In the genomic region with DNA sequence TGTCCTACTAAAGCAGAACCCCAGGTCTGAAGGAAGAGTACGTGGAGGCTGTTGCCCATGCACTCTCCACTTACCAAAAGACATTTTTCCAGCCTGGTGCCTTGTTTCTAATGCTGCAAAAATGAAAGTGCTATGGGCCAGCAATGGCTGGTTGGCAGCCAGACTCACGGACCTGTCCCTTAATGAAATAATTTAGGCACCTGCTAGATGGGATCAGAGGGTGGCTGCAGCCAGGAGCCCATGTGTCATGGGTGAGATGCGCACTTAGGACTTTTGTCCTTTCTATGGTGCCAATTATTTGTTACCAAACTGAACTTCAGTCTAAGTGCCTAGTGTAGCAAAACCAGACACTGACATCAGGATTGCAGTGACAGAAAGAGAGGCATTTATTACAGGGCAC, we compare ENCODE assay signal across 41 cellular contexts.
"Had no signal": no experiment of that assay in that cellular context is flagged by ENCODE, and none has a peak within 500 bp of the region (broad histone marks: within the 10 kb centered on the region; RNA-seq: fewer than 3 reads in every experiment).

No MANE protein-coding gene starts in this region.

- H3K9me3 ChIP-seq: adrenal gland, ascending aorta, body of pancreas, breast epithelium had no signal

- H3K27me3 Mint-ChIP-seq: activated naive CD4-positive, alpha-beta T cell treated with anti-CD3 and anti-CD28 coated beads, Interleukin-2, amount 10 ng/mL, durations not matched to agents 7 days and 5 days; activated naive CD4-positive, alpha-beta T cell treated with anti-CD3 and anti-CD28 coated beads, Interleukin-2, amount 50 U/mL, for 24 hours; activated naive CD8-positive, alpha-beta T cell treated with anti-CD3 and anti-CD28 coated beads for 36 hours; central memory CD8-positive, alpha-beta T cell had no signal

- H3K4me1 ChIP-seq: adrenal gland, ascending aorta, body of pancreas, breast epithelium had no signal

- ATAC-seq: activated naive CD4-positive, alpha-beta T cell treated with anti-CD3 and anti-CD28 coated beads, Interleukin-2, amount 50 U/mL, for 72 hours; activated naive CD8-positive, alpha-beta T cell treated with anti-CD3 and anti-CD28 coated beads, Interleukin-2, amount 50 U/mL, for 24 hours; activated T-cell treated with anti-CD3 and anti-CD28 coated beads, Interleukin-2, amount 50 U/mL, for 4 hours; activated T-cell treated with anti-CD3 and anti-CD28 coated beads, Interleukin-2, amount 50 U/mL, for 72 hours; activated T-helper 17 cell treated with anti-CD3 and anti-CD28 coated beads, Interleukin-2, amount 50 U/mL, for 72 hours; body of pancreas had no signal

- FAIRE-seq: astrocyte, bronchial epithelial cell had no signal

- H3K36me3 ChIP-seq: adrenal gland, ascending aorta, brain microvascular endothelial cell, breast epithelium, cardiac muscle cell had no signal

- H3K27ac ChIP-seq: adrenal gland, ascending aorta, body of pancreas, brain microvascular endothelial cell, breast epithelium, cardiac muscle cell had no signal

- H3K4me3 ChIP-seq: adrenal gland, ascending aorta, body of pancreas, breast epithelium, cardiac muscle cell had no signal

- H3K27ac Mint-ChIP-seq: activated naive CD4-positive, alpha-beta T cell treated with anti-CD3 and anti-CD28 coated beads for 36 hours; activated naive CD4-positive, alpha-beta T cell treated with anti-CD3 and anti-CD28 coated beads, Interleukin-2, amount 10 ng/mL, durations not matched to agents 7 days and 5 days; activated naive CD4-positive, alpha-beta T cell treated with anti-CD3 and anti-CD28 coated beads, Interleukin-2, amount 50 U/mL, for 24 hours; activated naive CD4-positive, alpha-beta T cell treated with anti-CD3 and anti-CD28 coated beads, Interleukin-2, amount 50 U/mL, for 72 hours; activated naive CD8-positive, alpha-beta T cell; activated naive CD8-positive, alpha-beta T cell treated with anti-CD3 and anti-CD28 coated beads for 36 hours; activated naive CD8-positive, alpha-beta T cell treated with anti-CD3 and anti-CD28 coated beads, Interleukin-2, amount 10 ng/mL, durations not matched to agents 7 days and 5 days; activated naive CD8-positive, alpha-beta T cell treated with anti-CD3 and anti-CD28 coated beads, Interleukin-2, amount 50 U/mL, for 24 hours; activated T-cell treated with anti-CD3 and anti-CD28 coated beads, Interleukin-2, amount 50 U/mL, for 24 hours; activated T-helper 17 cell treated with anti-CD3 and anti-CD28 coated beads, Interleukin-2, amount 50 U/mL, for 72 hours; activated T-helper 2 cell treated with anti-CD3 and anti-CD28 coated beads, Interferon-gamma antibody, Interleukin-2, Interleukin-4, amounts not matched to agents 10 μg/mL and 5 μg/mL and 100 μg/mL, durations not matched to agents 14 hours and 24 hours and 36 hours had no signal

- H3K9me3 Mint-ChIP-seq: activated naive CD4-positive, alpha-beta T cell treated with anti-CD3 and anti-CD28 coated beads, Interleukin-2, amount 10 ng/mL, durations not matched to agents 7 days and 5 days; activated naive CD4-positive, alpha-beta T cell treated with anti-CD3 and anti-CD28 coated beads, Interleukin-2, amount 50 U/mL, for 72 hours; activated naive CD8-positive, alpha-beta T cell treated with anti-CD3 and anti-CD28 coated beads for 36 hours; activated T-cell treated with anti-CD3 and anti-CD28 coated beads, Interleukin-2, amount 50 U/mL, for 24 hours; activated T-helper 1 cell treated with anti-CD3 and anti-CD28 coated beads, Interleukin-12 subunit alpha, Interleukin-12 subunit beta, Interleukin-2, Interleukin-4 antibody, amounts not matched to agents 30 ng/mL and 10 ng/mL and 1 ng/mL, durations not matched to agents 14 hours and 24 hours and 36 hours; activated T-helper 17 cell treated with anti-CD3 and anti-CD28 coated beads, Interleukin-2, amount 50 U/mL, for 72 hours; activated T-helper 2 cell treated with anti-CD3 and anti-CD28 coated beads, Interferon-gamma antibody, Interleukin-2, Interleukin-4, amounts not matched to agents 10 μg/mL and 5 μg/mL and 100 μg/mL, durations not matched to agents 14 hours and 24 hours and 36 hours had no signal

- H3K4me1 Mint-ChIP-seq: activated naive CD4-positive, alpha-beta T cell treated with anti-CD3 and anti-CD28 coated beads, Interleukin-2, amount 10 ng/mL, durations not matched to agents 7 days and 5 days; activated naive CD4-positive, alpha-beta T cell treated with anti-CD3 and anti-CD28 coated beads, Interleukin-2, amount 50 U/mL, for 24 hours; activated naive CD8-positive, alpha-beta T cell treated with anti-CD3 and anti-CD28 coated beads for 36 hours; activated naive CD8-positive, alpha-beta T cell treated with anti-CD3 and anti-CD28 coated beads, Interleukin-2, amount 10 ng/mL, durations not matched to agents 7 days and 5 days; activated naive CD8-positive, alpha-beta T cell treated with anti-CD3 and anti-CD28 coated beads, Interleukin-2, amount 50 U/mL, for 24 hours; activated T-helper 17 cell treated with anti-CD3 and anti-CD28 coated beads, Interleukin-2, amount 50 U/mL, for 72 hours; brain; central memory CD8-positive, alpha-beta T cell had no signal

- H3K27me3 ChIP-seq: adrenal gland, ascending aorta, body of pancreas, brain microvascular endothelial cell, breast epithelium, cardiac muscle cell had no signal

- DNase-seq: activated effector memory CD4-positive, alpha-beta T cell treated with anti-CD3 and anti-CD28 coated beads, Interleukin-2, amount 50 U/mL, for 16 hours; activated effector memory CD4-positive, alpha-beta T cell treated with Interleukin-2 at 50 U/mL for 16 hours; activated gamma-delta T cell; activated gamma-delta T cell treated with Interleukin-2 at 50 U/mL for 16 hours; activated naive CD4-positive, alpha-beta T cell; activated naive CD4-positive, alpha-beta T cell treated with anti-CD3 and anti-CD28 coated beads for 36 hours; activated naive CD4-positive, alpha-beta T cell treated with anti-CD3 and anti-CD28 coated beads, Interleukin-2, amount 10 ng/mL, durations not matched to agents 7 days and 5 days; activated naive CD4-positive, alpha-beta T cell treated with anti-CD3 and anti-CD28 coated beads, Interleukin-2, amount 50 U/mL, for 16 hours; activated naive CD4-positive, alpha-beta T cell treated with Interleukin-2 at 50 U/mL for 16 hours; activated naive CD8-positive, alpha-beta T cell treated with anti-CD3 and anti-CD28 coated beads for 36 hours; activated naive CD8-positive, alpha-beta T cell treated with anti-CD3 and anti-CD28 coated beads, Interleukin-2, amount 10 ng/mL, durations not matched to agents 7 days and 5 days; activated naive CD8-positive, alpha-beta T cell treated with anti-CD3 and anti-CD28 coated beads, Interleukin-2, amount 50 U/mL, for 24 hours; activated T-cell treated with anti-CD3 and anti-CD28 coated beads for 4 hours; activated T-cell treated with anti-CD3 and anti-CD28 coated beads, Interleukin-2, amount 50 U/mL, for 1 hour; activated T-cell treated with anti-CD3 and anti-CD28 coated beads, Interleukin-2, amount 50 U/mL, for 24 hours; activated T-cell treated with anti-CD3 and anti-CD28 coated beads, Interleukin-2, amount 50 U/mL, for 4 hours; activated T-cell treated with anti-CD3 and anti-CD28 coated beads, Interleukin-2, amount 50 U/mL, for 48 hours; activated T-cell treated with anti-CD3 and anti-CD28 coated beads, Interleukin-2, amount 50 U/mL, for 72 hours; adrenal gland; amniotic stem cell; amygdala; anterior cingulate cortex; aorta; body of pancreas; brain microvascular endothelial cell; caudate nucleus; central memory CD4-positive, alpha-beta T cell; cerebellar nuclear complex had no signal

- H3K4me3 Mint-ChIP-seq: activated naive CD4-positive, alpha-beta T cell treated with anti-CD3 and anti-CD28 coated beads for 36 hours; activated naive CD4-positive, alpha-beta T cell treated with anti-CD3 and anti-CD28 coated beads, Interleukin-2, amount 10 ng/mL, durations not matched to agents 7 days and 5 days; activated naive CD4-positive, alpha-beta T cell treated with anti-CD3 and anti-CD28 coated beads, Interleukin-2, amount 50 U/mL, for 24 hours; activated naive CD8-positive, alpha-beta T cell; activated naive CD8-positive, alpha-beta T cell treated with anti-CD3 and anti-CD28 coated beads for 36 hours; activated naive CD8-positive, alpha-beta T cell treated with anti-CD3 and anti-CD28 coated beads, Interleukin-2, amount 10 ng/mL, durations not matched to agents 7 days and 5 days; activated naive CD8-positive, alpha-beta T cell treated with anti-CD3 and anti-CD28 coated beads, Interleukin-2, amount 50 U/mL, for 24 hours; activated T-cell treated with anti-CD3 and anti-CD28 coated beads, Interleukin-2, amount 50 U/mL, for 24 hours; activated T-cell treated with anti-CD3 and anti-CD28 coated beads, Interleukin-2, amount 50 U/mL, for 4 hours; activated T-cell treated with anti-CD3 and anti-CD28 coated beads, Interleukin-2, amount 50 U/mL, for 72 hours; activated T-helper 1 cell treated with anti-CD3 and anti-CD28 coated beads, Interleukin-12 subunit alpha, Interleukin-12 subunit beta, Interleukin-2, Interleukin-4 antibody, amounts not matched to agents 30 ng/mL and 10 ng/mL and 1 ng/mL, durations not matched to agents 14 hours and 24 hours and 36 hours; activated T-helper 17 cell treated with anti-CD3 and anti-CD28 coated beads, Interleukin-2, amount 50 U/mL, for 72 hours; brain; central memory CD8-positive, alpha-beta T cell had no signal
